In genomic region chr4:109234596-109234995, GRCh38 we compare ENCODE assay signal across 8 cellular contexts.
"Had no signal": no experiment of that assay in that cellular context is flagged by ENCODE, and none has a peak within 500 bp of the region (broad histone marks: within the 10 kb centered on the region; RNA-seq: fewer than 3 reads in every experiment).

No MANE protein-coding gene starts in this region.

- H3K9me3 ChIP-seq: HAP-1 had no signal

- H3K36me3 ChIP-seq: HAP-1 had no signal

- H3K27ac ChIP-seq: GM23248, HL-60 had no signal

- H3K4me3 ChIP-seq: GM23248, HAP-1 had no signal

- DNase-seq: GM23248, GOT3, H7, KG1 had no signal

- H2AFZ ChIP-seq: GM23248 had no signal

- ATAC-seq: HCT116, HepG2 had no signal

- H3K9ac ChIP-seq: GM23248 had no signal
